ENCODE assay signal across 1 cellular context in genomic region chr17:28811594-28812135, GRCh38.
TF ChIP-seq lines count a peak whose summit lies in the region.

No MANE protein-coding gene starts in this region.

TF ChIP-seq in GM23338, 12 proteins besides CTCF, POLR2A, EP300 and RAD21 (continued from another document):
- TF ChIP-seq ZNF331 (CRISPR knock-in tag; IDR thresholded peaks at IDR 0.05; ENCODE audit: low read depth) (no peak), EZH2phosphoT487 (IDR thresholded peaks at IDR 0.05; ENCODE audit: unreplicated experiment) (no peak)
